In genomic region chr2:69619725-69620124, GRCh38 we compare ENCODE assay signal across 11 cellular contexts. TPM values are rescaled to one million over a fixed set of nuclear protein-coding genes. Genes with fewer than 3 reads are reported as not detected.
DNase-seq lines count a peak whose midpoint lies in the region; ATAC-seq, FAIRE-seq and TF ChIP-seq lines count a peak whose summit lies in the region.
"Had no signal": no experiment of that assay in that cellular context is flagged by ENCODE, and none has a peak within 500 bp of the region (broad histone marks: within the 10 kb centered on the region; RNA-seq: fewer than 3 reads in every experiment).

No MANE protein-coding gene starts in this region.

- H3K4me3 ChIP-seq in K562 (no peak overlapping the region), smooth muscle cell (no peak overlapping the region), MG63 (no peak overlapping the region)

- ATAC-seq in activated T-cell treated with anti-CD3 and anti-CD28 coated beads, Interleukin-2, amount 50 U/mL, for 4 hours = peak; percentile 55 to 59
- ATAC-seq in K562 (peak; percentile 42), GM18858 (IDR thresholded peaks at IDR 0.05; ENCODE audit: unreplicated experiment) (no peak), HG02588 (IDR thresholded peaks at IDR 0.05; ENCODE audit: unreplicated experiment) (no peak)

- no peaks in the 10 kb centered on the region for H3K9me1 ChIP-seq in K562 (ENCODE audit: control insufficient read depth, insufficient read depth, low read length)

- intact Hi-C loops in K562 (cut with micrococcal nuclease) = no loop called here

- FAIRE-seq in K562 (lab: Jason Lieb, UNC) = no peak

- TF ChIP-seq RAD21 in K562 (CRISPR knock-in tag; conservative IDR thresholded peaks at IDR 0.05 in 1 of 2, IDR thresholded peaks at IDR 0.05 in 1 of 2) = no peak

- no peak overlapping the region for H3K9ac ChIP-seq in K562 (ENCODE audit: insufficient read depth in 1 of 2, low read depth in 2 of 2, low read length in 2 of 2)
- no peak overlapping the region for H3K9ac ChIP-seq in smooth muscle cell (ENCODE audit: low read depth)

- H3K27me3 ChIP-seq in K562 (ENCODE audit: control insufficient read depth in 2 of 2, insufficient read depth in 2 of 2, low read length in 2 of 2) = no peaks in the 10 kb centered on the region
- H3K27me3 ChIP-seq in smooth muscle cell (ENCODE audit: low read depth) = no peaks in the 10 kb centered on the region
- H3K27me3 ChIP-seq in MG63 = no peaks in the 10 kb centered on the region

- no peaks in the 10 kb centered on the region; the same call in 1 of the 2 replicates for H3K9me3 ChIP-seq in K562 (replicated peaks; ENCODE audit: control insufficient read depth, insufficient read depth, low read depth, low read length)
- H3K9me3 ChIP-seq in smooth muscle cell (replicated peaks; ENCODE audit: low read depth) = no peaks in the 10 kb centered on the region
- H3K9me3 ChIP-seq in MG63 = peaks cover 3% of the 10 kb centered on the region; the same call in 1 of the 2 replicates

- no TSS peak for BruUV-seq in K562 (replicated peaks; lab: Mats Ljungman, UMichigan)

- H3K79me2 ChIP-seq in K562 (ENCODE audit: control insufficient read depth, insufficient read depth, low read length) (peaks cover 9% of the 10 kb centered on the region; the same call in 2 of the 3 replicates), smooth muscle cell (ENCODE audit: low read depth) (peaks cover 88% of the 10 kb centered on the region)

- no peak overlapping the region for H2AFZ ChIP-seq in K562 (ENCODE audit: low read depth, low read length)
- H2AFZ ChIP-seq in smooth muscle cell (ENCODE audit: low read depth) = no peak overlapping the region

- H3K27me3 Mint-ChIP-seq in activated T-cell treated with anti-CD3 and anti-CD28 coated beads, Interleukin-2, amount 50 U/mL, for 4 hours (ENCODE audit: low read depth) = no peaks in the 10 kb centered on the region

- no peak for TF ChIP-seq POLR2A in K562 (conservative IDR thresholded peaks at IDR 0.05)

- POLR2A ChIA-PET in K562 (lab: Yijun Ruan, JAX) = interaction anchor here (1.3 kb wide), 1 partner anchor 11 kb away, joined by 3 read pairs; no protein-coding TSS in a partner anchor

- H3K4me2 ChIP-seq in K562 (ENCODE audit: insufficient read depth, low read length) (no peak overlapping the region), smooth muscle cell (peak overlapping the region; percentile 17)

- in situ Hi-C loops in K562 (cut with MboI) = no loop called here

- H3K36me3 ChIP-seq in K562 (ENCODE audit: control insufficient read depth, insufficient read depth, low read length) (no peaks in the 10 kb centered on the region), smooth muscle cell (ENCODE audit: low read depth) (no peaks in the 10 kb centered on the region), MG63 (peaks cover 4% of the 10 kb centered on the region; the same call in 1 of the 2 replicates)

- no peak for DNase-seq in activated T-cell treated with anti-CD3 and anti-CD28 coated beads, Interleukin-2, amount 50 U/mL, for 4 hours
- DNase-seq in activated T-cell treated with anti-CD3 and anti-CD28 coated beads for 4 hours = no peak
- peak; percentile 74 for DNase-seq in MV-4-11 (lab: John Stamatoyannopoulos, UW)
- no peak for DNase-seq in K562 (ENCODE audit: extremely low read depth in 1 of 4, low spot score in 3 of 4)
- DNase-seq in smooth muscle cell (lab: John Stamatoyannopoulos, UW; ENCODE audit: unreplicated experiment) = no peak
- DNase-seq in MG63 = no peak
- DNase-seq: activated gamma-delta T cell treated with Interleukin-2 at 50 U/mL for 16 hours, DMS53, NCI-H510A had no signal

- peaks cover 12% of the 10 kb centered on the region for H3K36me3 Mint-ChIP-seq in activated T-cell treated with anti-CD3 and anti-CD28 coated beads, Interleukin-2, amount 50 U/mL, for 4 hours (ENCODE audit: insufficient read depth)

- no peak for TF ChIP-seq EP300 in K562 (IDR thresholded peaks at IDR 0.05; ENCODE audit: low read length)

- WGBS in K562 (ENCODE audit: insufficient coverage, low coverage, missing lambda C conversion rate) = 54% methylated on average over 3 of the region's 3 CpGs
- 35% methylated on average over 3 of the region's 3 CpGs for WGBS in smooth muscle cell (ENCODE audit: low lambda C conversion rate)

- H3F3A ChIP-seq in smooth muscle cell (ENCODE audit: low read depth) = peaks cover 3% of the 10 kb centered on the region

- H3K27ac ChIP-seq in K562 (ENCODE audit: extremely low read depth, low read depth, low read length) (no peak overlapping the region), smooth muscle cell (ENCODE audit: low read depth) (no peak overlapping the region)

- no peak overlapping the region for H3K4me3 Mint-ChIP-seq in activated T-cell treated with anti-CD3 and anti-CD28 coated beads, Interleukin-2, amount 50 U/mL, for 4 hours

- peaks cover 30% of the 10 kb centered on the region for H3K4me1 Mint-ChIP-seq in activated T-cell treated with anti-CD3 and anti-CD28 coated beads, Interleukin-2, amount 50 U/mL, for 4 hours (ENCODE audit: low read depth)

- H3K4me1 ChIP-seq in K562 (replicated peaks in 1 of 2; ENCODE audit: control insufficient read depth in 2 of 2, insufficient read depth in 2 of 2, low read length in 2 of 2) (peaks cover 4 to 24% of the 10 kb centered on the region in 2 experiments), smooth muscle cell (ENCODE audit: low read depth) (peaks cover 4% of the 10 kb centered on the region)

- CTCF ChIA-PET in K562 (lab: Yijun Ruan, JAX; ENCODE audit: low intra/inter-chr PET ratio) = no interaction called here

- TF ChIP-seq CTCF in K562 (IDR thresholded peaks at IDR 0.05 in 2 of 3, conservative IDR thresholded peaks at IDR 0.05 in 1 of 3; ENCODE audit: insufficient read depth in 2 of 3, low read depth in 1 of 3, low read length in 3 of 3) (no peak), smooth muscle cell (IDR thresholded peaks at IDR 0.05; ENCODE audit: borderline replicate concordance, insufficient read depth, poor library complexity, severe bottlenecking) (no peak)

- H4K20me1 ChIP-seq in K562 (replicated peaks; ENCODE audit: control insufficient read depth, insufficient read depth, low read length) (no peaks in the 10 kb centered on the region), smooth muscle cell (ENCODE audit: low read depth) (peaks cover 100% of the 10 kb centered on the region)

- no peaks in the 10 kb centered on the region for H3K9me3 Mint-ChIP-seq in activated T-cell treated with anti-CD3 and anti-CD28 coated beads, Interleukin-2, amount 50 U/mL, for 4 hours

TF ChIP-seq in K562, 482 proteins besides CTCF, POLR2A, EP300 and RAD21:
- TF ChIP-seq, protein P1, sequence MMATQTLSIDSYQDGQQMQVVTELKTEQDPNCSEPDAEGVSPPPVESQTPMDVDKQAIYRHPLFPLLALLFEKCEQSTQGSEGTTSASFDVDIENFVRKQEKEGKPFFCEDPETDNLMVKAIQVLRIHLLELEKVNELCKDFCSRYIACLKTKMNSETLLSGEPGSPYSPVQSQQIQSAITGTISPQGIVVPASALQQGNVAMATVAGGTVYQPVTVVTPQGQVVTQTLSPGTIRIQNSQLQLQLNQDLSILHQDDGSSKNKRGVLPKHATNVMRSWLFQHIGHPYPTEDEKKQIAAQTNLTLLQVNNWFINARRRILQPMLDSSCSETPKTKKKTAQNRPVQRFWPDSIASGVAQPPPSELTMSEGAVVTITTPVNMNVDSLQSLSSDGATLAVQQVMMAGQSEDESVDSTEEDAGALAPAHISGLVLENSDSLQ (IDR thresholded peaks at IDR 0.05) = peak; percentile 45; the same call in 1 of the 2 replicates
- no peak for TF ChIP-seq ZNF133 (CRISPR knock-in tag; IDR thresholded peaks at IDR 0.05)
TF ChIP-seq in K562: peak in this region for 1.

RNA-seq across cellular contexts. Expression of gene AAK1, which starts 23.8 kb away (rescaled TPM):
- total RNA-seq in activated T-cell treated with anti-CD3 and anti-CD28 coated beads, Interleukin-2, amount 50 U/mL, for 4 hours = 10 to 100 TPM; 46.1 to 54.5 (median 51.6) TPM
- total RNA-seq in K562 (2011; cell fraction: chromatin; rRNA removed; ENCODE audit: low replicate concordance) = 34.4 and 78.8 TPM in 2 replicates
- 16.3 and 20.0 TPM in 2 replicates for total RNA-seq in K562 (2011; cell fraction: nucleolus; rRNA removed)
- 38.6 and 69.9 TPM in 2 replicates for total RNA-seq in K562 (2011; cell fraction: nucleoplasm; rRNA removed)
- 8.3 and 8.9 TPM in 2 replicates for total RNA-seq in K562 (2014; rRNA removed)
- 6.0 and 6.9 TPM in 2 replicates for total RNA-seq in K562 (2014; rRNA removed; fragmentation: Illumina TruSeq; extraction: Trizol)
- total RNA-seq in K562 (2015; rRNA removed; fragmentation: Illumina TruSeq; extraction: Trizol) = 5.5 and 6.8 TPM in 2 replicates
- total RNA-seq in K562 (2021) = 13.8 and 17.1 TPM in 2 replicates
- 3.2 and 5.1 TPM in 2 replicates for polyA plus RNA-seq in K562 (2011; rRNA removed)
- 2.8 and 3.3 TPM in 2 replicates for polyA plus RNA-seq in K562 (2011; cell fraction: cytosol; rRNA removed)
- 4.5 and 10.2 TPM in 2 replicates for polyA plus RNA-seq in K562 (2011; cell fraction: nucleus; rRNA removed)
- polyA plus RNA-seq in K562 (2012) = 8.1 and 15.8 TPM in 2 replicates
- polyA plus RNA-seq in K562 (2014; fragmentation: Illumina TruSeq; extraction: Trizol) = 6.2 and 7.2 TPM in 2 replicates
- 1 to 10 TPM in 1 of 2 experiments, under 1 TPM in 1; 0.89 to 2.4 TPM for polyA plus RNA-seq in K562 (2014; fragmentation: Nextera tagmentation; extraction: Ambion mirVana)
- polyA plus RNA-seq in K562 (2014; rRNA removed) = 5.3 and 7.1 TPM in 2 replicates
- polyA minus RNA-seq in K562 (2011; rRNA and poly(A)+ RNA removed) = 10.5 and 18.0 TPM in 2 replicates
- polyA minus RNA-seq in K562 (2011; cell fraction: cytosol; rRNA and poly(A)+ RNA removed) = 4.7 and 7.4 TPM in 2 replicates
- 8.7 and 10.9 TPM in 2 replicates for polyA minus RNA-seq in K562 (2011; cell fraction: nucleus; rRNA and poly(A)+ RNA removed)
- 33.3 and 47.7 TPM in 2 replicates for total RNA-seq in smooth muscle cell
- polyA plus RNA-seq in smooth muscle cell = 26.9 and 48.0 TPM in 2 replicates
- total RNA-seq in MG63 (2014; rRNA removed; shearing (Covaris generic); ENCODE audit: low replicate concordance) = 9.4 and 10.9 TPM in 2 replicates

Comparison
In these comparisons a context has a peak if more than half of its experiments do, and no peak if none do; other contexts are left out.
1. ATAC-seq: peak in activated T-cell treated with anti-CD3 and anti-CD28 coated beads, Interleukin-2, amount 50 U/mL, for 4 hours (2 of 2) and K562 (single experiment); none in GM18858 (single experiment) and HG02588 (single experiment).